1 cellular context compared by ENCODE assay signal in the genomic region with DNA sequence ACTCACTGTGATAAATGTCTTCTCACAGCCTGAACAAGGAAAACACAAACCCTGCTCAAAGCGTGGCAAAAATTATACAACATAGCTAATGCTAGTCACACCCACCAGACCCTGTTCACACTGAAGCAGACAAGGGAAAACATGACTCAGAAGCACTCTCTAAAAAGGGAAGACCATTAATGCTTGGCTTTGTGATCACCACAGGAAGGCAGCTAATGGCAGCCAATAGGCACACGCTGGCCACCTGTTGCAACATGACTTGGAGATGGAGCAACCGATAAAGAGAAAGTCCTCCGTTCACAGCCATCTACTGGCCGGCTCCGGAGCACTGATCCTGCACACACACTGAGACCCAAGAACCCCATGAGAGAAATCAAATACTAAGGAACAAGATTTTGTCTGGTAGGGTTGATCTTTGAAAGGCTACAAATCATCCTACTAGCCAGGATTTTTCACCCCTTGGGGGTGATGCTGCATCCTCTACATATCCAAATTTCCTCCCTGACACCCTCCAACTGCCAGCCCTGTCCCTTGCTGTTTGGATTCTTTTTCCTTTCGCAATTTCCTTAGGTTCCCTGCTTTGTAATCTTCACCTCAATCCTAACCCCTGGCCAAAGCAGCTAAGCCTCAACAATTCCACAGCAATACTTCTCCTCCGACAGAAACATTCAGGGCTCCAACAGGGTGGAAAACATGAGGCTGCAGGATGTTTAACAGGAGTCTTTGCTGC.
TF ChIP-seq lines count a peak whose summit lies in the region.

No MANE protein-coding gene starts in this region.

TF ChIP-seq in HepG2, 621 proteins besides CTCF, POLR2A, EP300 and RAD21 (continued from another document and continues in another):
- TF ChIP-seq, protein P1, sequence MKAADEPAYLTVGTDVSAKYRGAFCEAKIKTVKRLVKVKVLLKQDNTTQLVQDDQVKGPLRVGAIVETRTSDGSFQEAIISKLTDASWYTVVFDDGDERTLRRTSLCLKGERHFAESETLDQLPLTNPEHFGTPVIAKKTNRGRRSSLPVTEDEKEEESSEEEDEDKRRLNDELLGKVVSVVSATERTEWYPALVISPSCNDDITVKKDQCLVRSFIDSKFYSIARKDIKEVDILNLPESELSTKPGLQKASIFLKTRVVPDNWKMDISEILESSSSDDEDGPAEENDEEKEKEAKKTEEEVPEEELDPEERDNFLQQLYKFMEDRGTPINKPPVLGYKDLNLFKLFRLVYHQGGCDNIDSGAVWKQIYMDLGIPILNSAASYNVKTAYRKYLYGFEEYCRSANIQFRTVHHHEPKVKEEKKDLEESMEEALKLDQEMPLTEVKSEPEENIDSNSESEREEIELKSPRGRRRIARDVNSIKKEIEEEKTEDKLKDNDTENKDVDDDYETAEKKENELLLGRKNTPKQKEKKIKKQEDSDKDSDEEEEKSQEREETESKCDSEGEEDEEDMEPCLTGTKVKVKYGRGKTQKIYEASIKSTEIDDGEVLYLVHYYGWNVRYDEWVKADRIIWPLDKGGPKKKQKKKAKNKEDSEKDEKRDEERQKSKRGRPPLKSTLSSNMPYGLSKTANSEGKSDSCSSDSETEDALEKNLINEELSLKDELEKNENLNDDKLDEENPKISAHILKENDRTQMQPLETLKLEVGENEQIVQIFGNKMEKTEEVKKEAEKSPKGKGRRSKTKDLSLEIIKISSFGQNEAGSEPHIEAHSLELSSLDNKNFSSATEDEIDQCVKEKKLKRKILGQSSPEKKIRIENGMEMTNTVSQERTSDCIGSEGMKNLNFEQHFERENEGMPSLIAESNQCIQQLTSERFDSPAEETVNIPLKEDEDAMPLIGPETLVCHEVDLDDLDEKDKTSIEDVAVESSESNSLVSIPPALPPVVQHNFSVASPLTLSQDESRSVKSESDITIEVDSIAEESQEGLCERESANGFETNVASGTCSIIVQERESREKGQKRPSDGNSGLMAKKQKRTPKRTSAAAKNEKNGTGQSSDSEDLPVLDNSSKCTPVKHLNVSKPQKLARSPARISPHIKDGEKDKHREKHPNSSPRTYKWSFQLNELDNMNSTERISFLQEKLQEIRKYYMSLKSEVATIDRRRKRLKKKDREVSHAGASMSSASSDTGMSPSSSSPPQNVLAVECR (CRISPR knock-in tag; IDR thresholded peaks at IDR 0.05; ENCODE audit: borderline replicate concordance) = peak; percentile 68; the same call in 1 of the 2 replicates
- TF ChIP-seq ARNTL (CRISPR knock-in tag; IDR thresholded peaks at IDR 0.05) (no peak), CBX5 (CRISPR knock-in tag; IDR thresholded peaks at IDR 0.05; ENCODE audit: borderline replicate concordance) (peak; percentile 62; the same call in 1 of the 2 replicates), ZFP82 (CRISPR knock-in tag; IDR thresholded peaks at IDR 0.05; ENCODE audit: borderline replicate concordance) (no peak), ZFP90 (CRISPR knock-in tag; IDR thresholded peaks at IDR 0.05; ENCODE audit: borderline replicate concordance) (0 out of 2 replicates have a peak, but pooled peaks have one; percentile 29), HNF4G (IDR thresholded peaks at IDR 0.05; ENCODE audit: borderline replicate concordance, low read depth, low read length) (peak; percentile 33; the same call in 1 of the 2 replicates), HNF4G (CRISPR knock-in tag; IDR thresholded peaks at IDR 0.05; ENCODE audit: borderline replicate concordance, low read depth) (no peak), TBX2 (CRISPR knock-in tag; IDR thresholded peaks at IDR 0.05; ENCODE audit: borderline replicate concordance) (peak; percentile 94), MIER3 (CRISPR knock-in tag; IDR thresholded peaks at IDR 0.05; ENCODE audit: borderline replicate concordance) (peak; percentile 51; the same call in 1 of the 2 replicates), SRF (IDR thresholded peaks at IDR 0.05; ENCODE audit: low read depth, low read length) (peak; percentile 58; the same call in 1 of the 2 replicates), KDM5A (IDR thresholded peaks at IDR 0.05; ENCODE audit: borderline replicate concordance, low read length) (0 out of 2 replicates have a peak, but pooled peaks have one; percentile 22), PPARG (CRISPR knock-in tag; conservative IDR thresholded peaks at IDR 0.05) (no peak), ZSCAN22 (CRISPR knock-in tag; IDR thresholded peaks at IDR 0.05) (no peak), ZNF530 (CRISPR knock-in tag; IDR thresholded peaks at IDR 0.05; ENCODE audit: low read depth) (no peak), ATF7 (IDR thresholded peaks at IDR 0.05) (peak; percentile 43; the same call in 1 of the 2 replicates), ATF7 (CRISPR knock-in tag; IDR thresholded peaks at IDR 0.05) (no peak), SETDB1 (CRISPR knock-in tag; IDR thresholded peaks at IDR 0.05; ENCODE audit: borderline replicate concordance) (no peak), POGZ (CRISPR knock-in tag; IDR thresholded peaks at IDR 0.05) (peak; percentile 49; the same call in 1 of the 2 replicates), MYC (CRISPR knock-in tag; IDR thresholded peaks at IDR 0.05; ENCODE audit: borderline replicate concordance) (0 out of 2 replicates have a peak, but pooled peaks have one; percentile 34)
- TF ChIP-seq, protein P2, sequence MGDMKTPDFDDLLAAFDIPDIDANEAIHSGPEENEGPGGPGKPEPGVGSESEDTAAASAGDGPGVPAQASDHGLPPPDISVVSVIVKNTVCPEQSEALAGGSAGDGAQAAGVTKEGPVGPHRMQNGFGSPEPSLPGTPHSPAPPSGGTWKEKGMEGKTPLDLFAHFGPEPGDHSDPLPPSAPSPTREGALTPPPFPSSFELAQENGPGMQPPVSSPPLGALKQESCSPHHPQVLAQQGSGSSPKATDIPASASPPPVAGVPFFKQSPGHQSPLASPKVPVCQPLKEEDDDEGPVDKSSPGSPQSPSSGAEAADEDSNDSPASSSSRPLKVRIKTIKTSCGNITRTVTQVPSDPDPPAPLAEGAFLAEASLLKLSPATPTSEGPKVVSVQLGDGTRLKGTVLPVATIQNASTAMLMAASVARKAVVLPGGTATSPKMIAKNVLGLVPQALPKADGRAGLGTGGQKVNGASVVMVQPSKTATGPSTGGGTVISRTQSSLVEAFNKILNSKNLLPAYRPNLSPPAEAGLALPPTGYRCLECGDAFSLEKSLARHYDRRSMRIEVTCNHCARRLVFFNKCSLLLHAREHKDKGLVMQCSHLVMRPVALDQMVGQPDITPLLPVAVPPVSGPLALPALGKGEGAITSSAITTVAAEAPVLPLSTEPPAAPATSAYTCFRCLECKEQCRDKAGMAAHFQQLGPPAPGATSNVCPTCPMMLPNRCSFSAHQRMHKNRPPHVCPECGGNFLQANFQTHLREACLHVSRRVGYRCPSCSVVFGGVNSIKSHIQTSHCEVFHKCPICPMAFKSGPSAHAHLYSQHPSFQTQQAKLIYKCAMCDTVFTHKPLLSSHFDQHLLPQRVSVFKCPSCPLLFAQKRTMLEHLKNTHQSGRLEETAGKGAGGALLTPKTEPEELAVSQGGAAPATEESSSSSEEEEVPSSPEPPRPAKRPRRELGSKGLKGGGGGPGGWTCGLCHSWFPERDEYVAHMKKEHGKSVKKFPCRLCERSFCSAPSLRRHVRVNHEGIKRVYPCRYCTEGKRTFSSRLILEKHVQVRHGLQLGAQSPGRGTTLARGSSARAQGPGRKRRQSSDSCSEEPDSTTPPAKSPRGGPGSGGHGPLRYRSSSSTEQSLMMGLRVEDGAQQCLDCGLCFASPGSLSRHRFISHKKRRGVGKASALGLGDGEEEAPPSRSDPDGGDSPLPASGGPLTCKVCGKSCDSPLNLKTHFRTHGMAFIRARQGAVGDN (CRISPR knock-in tag; IDR thresholded peaks at IDR 0.05) = peak; percentile 19; the same call in 1 of the 2 replicates
- TF ChIP-seq, protein P3, sequence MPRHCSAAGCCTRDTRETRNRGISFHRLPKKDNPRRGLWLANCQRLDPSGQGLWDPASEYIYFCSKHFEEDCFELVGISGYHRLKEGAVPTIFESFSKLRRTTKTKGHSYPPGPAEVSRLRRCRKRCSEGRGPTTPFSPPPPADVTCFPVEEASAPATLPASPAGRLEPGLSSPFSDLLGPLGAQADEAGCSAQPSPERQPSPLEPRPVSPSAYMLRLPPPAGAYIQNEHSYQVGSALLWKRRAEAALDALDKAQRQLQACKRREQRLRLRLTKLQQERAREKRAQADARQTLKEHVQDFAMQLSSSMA (CRISPR knock-in tag; IDR thresholded peaks at IDR 0.05) = peak; percentile 36; the same call in 1 of the 2 replicates
- TF ChIP-seq, protein P4, sequence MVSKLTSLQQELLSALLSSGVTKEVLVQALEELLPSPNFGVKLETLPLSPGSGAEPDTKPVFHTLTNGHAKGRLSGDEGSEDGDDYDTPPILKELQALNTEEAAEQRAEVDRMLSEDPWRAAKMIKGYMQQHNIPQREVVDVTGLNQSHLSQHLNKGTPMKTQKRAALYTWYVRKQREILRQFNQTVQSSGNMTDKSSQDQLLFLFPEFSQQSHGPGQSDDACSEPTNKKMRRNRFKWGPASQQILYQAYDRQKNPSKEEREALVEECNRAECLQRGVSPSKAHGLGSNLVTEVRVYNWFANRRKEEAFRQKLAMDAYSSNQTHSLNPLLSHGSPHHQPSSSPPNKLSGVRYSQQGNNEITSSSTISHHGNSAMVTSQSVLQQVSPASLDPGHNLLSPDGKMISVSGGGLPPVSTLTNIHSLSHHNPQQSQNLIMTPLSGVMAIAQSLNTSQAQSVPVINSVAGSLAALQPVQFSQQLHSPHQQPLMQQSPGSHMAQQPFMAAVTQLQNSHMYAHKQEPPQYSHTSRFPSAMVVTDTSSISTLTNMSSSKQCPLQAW (CRISPR knock-in tag; IDR thresholded peaks at IDR 0.05) = peak; percentile 32; the same call in 1 of the 2 replicates
- TF ChIP-seq, protein P5, sequence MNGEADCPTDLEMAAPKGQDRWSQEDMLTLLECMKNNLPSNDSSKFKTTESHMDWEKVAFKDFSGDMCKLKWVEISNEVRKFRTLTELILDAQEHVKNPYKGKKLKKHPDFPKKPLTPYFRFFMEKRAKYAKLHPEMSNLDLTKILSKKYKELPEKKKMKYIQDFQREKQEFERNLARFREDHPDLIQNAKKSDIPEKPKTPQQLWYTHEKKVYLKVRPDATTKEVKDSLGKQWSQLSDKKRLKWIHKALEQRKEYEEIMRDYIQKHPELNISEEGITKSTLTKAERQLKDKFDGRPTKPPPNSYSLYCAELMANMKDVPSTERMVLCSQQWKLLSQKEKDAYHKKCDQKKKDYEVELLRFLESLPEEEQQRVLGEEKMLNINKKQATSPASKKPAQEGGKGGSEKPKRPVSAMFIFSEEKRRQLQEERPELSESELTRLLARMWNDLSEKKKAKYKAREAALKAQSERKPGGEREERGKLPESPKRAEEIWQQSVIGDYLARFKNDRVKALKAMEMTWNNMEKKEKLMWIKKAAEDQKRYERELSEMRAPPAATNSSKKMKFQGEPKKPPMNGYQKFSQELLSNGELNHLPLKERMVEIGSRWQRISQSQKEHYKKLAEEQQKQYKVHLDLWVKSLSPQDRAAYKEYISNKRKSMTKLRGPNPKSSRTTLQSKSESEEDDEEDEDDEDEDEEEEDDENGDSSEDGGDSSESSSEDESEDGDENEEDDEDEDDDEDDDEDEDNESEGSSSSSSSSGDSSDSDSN (CRISPR knock-in tag; IDR thresholded peaks at IDR 0.05) = peak; percentile 53; the same call in 1 of the 2 replicates
- TF ChIP-seq, protein P6, sequence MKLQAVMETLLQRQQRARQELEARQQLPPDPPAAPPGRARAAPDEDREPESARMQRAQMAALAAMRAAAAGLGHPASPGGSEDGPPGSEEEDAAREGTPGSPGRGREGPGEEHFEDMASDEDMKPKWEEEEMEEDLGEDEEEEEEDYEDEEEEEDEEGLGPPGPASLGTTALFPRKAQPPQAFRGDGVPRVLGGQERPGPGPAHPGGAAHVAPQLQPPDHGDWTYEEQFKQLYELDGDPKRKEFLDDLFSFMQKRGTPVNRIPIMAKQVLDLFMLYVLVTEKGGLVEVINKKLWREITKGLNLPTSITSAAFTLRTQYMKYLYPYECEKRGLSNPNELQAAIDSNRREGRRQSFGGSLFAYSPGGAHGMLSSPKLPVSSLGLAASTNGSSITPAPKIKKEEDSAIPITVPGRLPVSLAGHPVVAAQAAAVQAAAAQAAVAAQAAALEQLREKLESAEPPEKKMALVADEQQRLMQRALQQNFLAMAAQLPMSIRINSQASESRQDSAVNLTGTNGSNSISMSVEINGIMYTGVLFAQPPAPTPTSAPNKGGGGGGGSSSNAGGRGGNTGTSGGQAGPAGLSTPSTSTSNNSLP (IDR thresholded peaks at IDR 0.05; ENCODE audit: low read depth, low read length) = peak; percentile 33; the same call in 1 of the 2 replicates
- TF ChIP-seq, protein P7, sequence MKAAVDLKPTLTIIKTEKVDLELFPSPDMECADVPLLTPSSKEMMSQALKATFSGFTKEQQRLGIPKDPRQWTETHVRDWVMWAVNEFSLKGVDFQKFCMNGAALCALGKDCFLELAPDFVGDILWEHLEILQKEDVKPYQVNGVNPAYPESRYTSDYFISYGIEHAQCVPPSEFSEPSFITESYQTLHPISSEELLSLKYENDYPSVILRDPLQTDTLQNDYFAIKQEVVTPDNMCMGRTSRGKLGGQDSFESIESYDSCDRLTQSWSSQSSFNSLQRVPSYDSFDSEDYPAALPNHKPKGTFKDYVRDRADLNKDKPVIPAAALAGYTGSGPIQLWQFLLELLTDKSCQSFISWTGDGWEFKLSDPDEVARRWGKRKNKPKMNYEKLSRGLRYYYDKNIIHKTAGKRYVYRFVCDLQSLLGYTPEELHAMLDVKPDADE (CRISPR knock-in tag; IDR thresholded peaks at IDR 0.05) = no peak
- TF ChIP-seq, protein P8, sequence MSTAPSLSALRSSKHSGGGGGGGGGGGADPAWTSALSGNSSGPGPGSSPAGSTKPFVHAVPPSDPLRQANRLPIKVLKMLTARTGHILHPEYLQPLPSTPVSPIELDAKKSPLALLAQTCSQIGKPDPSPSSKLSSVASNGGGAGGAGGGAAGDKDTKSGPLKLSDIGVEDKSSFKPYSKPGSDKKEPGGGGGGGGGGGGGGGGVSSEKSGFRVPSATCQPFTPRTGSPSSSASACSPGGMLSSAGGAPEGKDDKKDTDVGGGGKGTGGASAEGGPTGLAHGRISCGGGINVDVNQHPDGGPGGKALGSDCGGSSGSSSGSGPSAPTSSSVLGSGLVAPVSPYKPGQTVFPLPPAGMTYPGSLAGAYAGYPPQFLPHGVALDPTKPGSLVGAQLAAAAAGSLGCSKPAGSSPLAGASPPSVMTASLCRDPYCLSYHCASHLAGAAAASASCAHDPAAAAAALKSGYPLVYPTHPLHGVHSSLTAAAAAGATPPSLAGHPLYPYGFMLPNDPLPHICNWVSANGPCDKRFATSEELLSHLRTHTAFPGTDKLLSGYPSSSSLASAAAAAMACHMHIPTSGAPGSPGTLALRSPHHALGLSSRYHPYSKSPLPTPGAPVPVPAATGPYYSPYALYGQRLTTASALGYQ (CRISPR knock-in tag; IDR thresholded peaks at IDR 0.05) = 0 out of 2 replicates have a peak, but pooled peaks have one; percentile 18
- TF ChIP-seq, protein P9, sequence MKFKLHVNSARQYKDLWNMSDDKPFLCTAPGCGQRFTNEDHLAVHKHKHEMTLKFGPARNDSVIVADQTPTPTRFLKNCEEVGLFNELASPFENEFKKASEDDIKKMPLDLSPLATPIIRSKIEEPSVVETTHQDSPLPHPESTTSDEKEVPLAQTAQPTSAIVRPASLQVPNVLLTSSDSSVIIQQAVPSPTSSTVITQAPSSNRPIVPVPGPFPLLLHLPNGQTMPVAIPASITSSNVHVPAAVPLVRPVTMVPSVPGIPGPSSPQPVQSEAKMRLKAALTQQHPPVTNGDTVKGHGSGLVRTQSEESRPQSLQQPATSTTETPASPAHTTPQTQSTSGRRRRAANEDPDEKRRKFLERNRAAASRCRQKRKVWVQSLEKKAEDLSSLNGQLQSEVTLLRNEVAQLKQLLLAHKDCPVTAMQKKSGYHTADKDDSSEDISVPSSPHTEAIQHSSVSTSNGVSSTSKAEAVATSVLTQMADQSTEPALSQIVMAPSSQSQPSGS (CRISPR knock-in tag; IDR thresholded peaks at IDR 0.05) = peak; percentile 37; the same call in 1 of the 2 replicates
